In genomic region chr2:54598347-54599325, GRCh38 we compare ENCODE assay signal across 12 cellular contexts.
DNase-seq lines count a peak whose midpoint lies in the region; ATAC-seq lines count a peak whose summit lies in the region.
"Had no signal": no experiment of that assay in that cellular context is flagged by ENCODE, and none has a peak within 500 bp of the region (broad histone marks: within the 10 kb centered on the region; RNA-seq: fewer than 3 reads in every experiment).

No MANE protein-coding gene starts in this region.

- H4K91ac ChIP-seq in mesenchymal stem cell (ENCODE audit: low read length): no peak overlapping the region

- H2AK5ac ChIP-seq in mesenchymal stem cell (ENCODE audit: low read length, severe bottlenecking): peak overlapping the region; percentile 1

- H3K27me3 ChIP-seq in mesenchymal stem cell (ENCODE audit: control insufficient read depth in 1 of 2, insufficient read depth in 1 of 2, low read length in 2 of 2): no peaks in the 10 kb centered on the region
- H3K27me3 ChIP-seq: SJSA1 had no signal

- peak overlapping the region; percentile 92 for H3K27ac Mint-ChIP-seq in central memory CD8-positive, alpha-beta T cell (ENCODE audit: low read depth)

- H2BK12ac ChIP-seq in mesenchymal stem cell (ENCODE audit: low read length in 2 of 2): no peak overlapping the region

- H3K36me3 ChIP-seq in mesenchymal stem cell (ENCODE audit: control insufficient read depth in 1 of 2, insufficient read depth in 2 of 2, low read depth in 1 of 2, low read length in 2 of 2): peaks cover 26 to 34% of the 10 kb centered on the region in 2 experiments

- no peaks in the 10 kb centered on the region for H3K9me3 ChIP-seq in mesenchymal stem cell (ENCODE audit: control insufficient read depth, low read length)
- H3K9me3 ChIP-seq: SJSA1 had no signal

- no peaks in the 10 kb centered on the region for H3K9me3 Mint-ChIP-seq in central memory CD8-positive, alpha-beta T cell

- no peak overlapping the region for H2BK15ac ChIP-seq in mesenchymal stem cell (ENCODE audit: low read depth, poor library complexity, severe bottlenecking)

- DNase-seq in left ventricle myocardium superior: peak; percentile 34
- DNase-seq in Right ventricle myocardium inferior (ENCODE audit: missing footprints): no peak
- DNase-seq in central memory CD8-positive, alpha-beta T cell (ENCODE audit: low spot score in 2 of 2): no peak
- DNase-seq in mesenchymal stem cell: no peak
- no peak for DNase-seq in NCI-H146 treated with DMSO at 0.1 percent for 48 hours (lab: John Stamatoyannopoulos, UW; ENCODE audit: unreplicated experiment)
- no peak for DNase-seq in RPMI8226
- no peak for DNase-seq in stimulated activated CD4-positive, alpha-beta T cell treated with anti-CD3 and anti-CD28 coated beads, Interleukin-4, amount 100 ng/mL, for 4 hours
- DNase-seq: activated CD4-positive, alpha-beta T cell treated with anti-CD3 and anti-CD28 coated beads for 48 hours; NCI-H1092; NCI-H510A had no signal

- intact Hi-C loops in left ventricle myocardium superior (cut with micrococcal nuclease) (no loop called here), Right ventricle myocardium inferior (cut with DNase I) (no loop called here)

- no peak overlapping the region for H3K4ac ChIP-seq in mesenchymal stem cell (ENCODE audit: low read depth in 1 of 2, low read length in 2 of 2)

- H3K4me3 Mint-ChIP-seq in central memory CD8-positive, alpha-beta T cell: peak overlapping the region; percentile 6

- H2AFZ ChIP-seq in mesenchymal stem cell (ENCODE audit: low read depth, low read length): no peak overlapping the region

- no peak overlapping the region for H3K27ac ChIP-seq in mesenchymal stem cell (ENCODE audit: low read length, poor library complexity, severe bottlenecking)
- H3K27ac ChIP-seq: SJSA1 had no signal

- H3K4me2 ChIP-seq in mesenchymal stem cell (ENCODE audit: low read length, poor library complexity, severe bottlenecking): no peak overlapping the region

- H2BK5ac ChIP-seq in mesenchymal stem cell (ENCODE audit: low read depth, low read length, poor library complexity, severe bottlenecking): no peak overlapping the region

- H3K36me3 Mint-ChIP-seq in central memory CD8-positive, alpha-beta T cell (ENCODE audit: insufficient read depth): peaks cover 21% of the 10 kb centered on the region

- no peak overlapping the region for H3K18ac ChIP-seq in mesenchymal stem cell (ENCODE audit: low read depth in 1 of 2, low read length in 2 of 2)

- H3K27me3 Mint-ChIP-seq in central memory CD8-positive, alpha-beta T cell: no peaks in the 10 kb centered on the region

- no peak overlapping the region for H4K8ac ChIP-seq in mesenchymal stem cell (ENCODE audit: low read length)

- no peaks in the 10 kb centered on the region for H3K79me1 ChIP-seq in mesenchymal stem cell (replicated peaks; ENCODE audit: low read length, poor library complexity, severe bottlenecking)

- peaks cover 73% of the 10 kb centered on the region for H3K4me1 Mint-ChIP-seq in central memory CD8-positive, alpha-beta T cell

- H3K4me3 ChIP-seq in mesenchymal stem cell (ENCODE audit: insufficient read depth in 1 of 2, low read depth in 1 of 2, low read length in 2 of 2): no peak overlapping the region
- H3K4me3 ChIP-seq: SJSA1 had no signal

- no peak overlapping the region for H3K23ac ChIP-seq in mesenchymal stem cell (ENCODE audit: low read length in 2 of 2)

- no peak overlapping the region for H2BK120ac ChIP-seq in mesenchymal stem cell (ENCODE audit: low read depth, low read length)

- ATAC-seq in left ventricle myocardium superior (no peak), Right ventricle myocardium inferior (no peak), GM18868 (IDR thresholded peaks at IDR 0.05; ENCODE audit: unreplicated experiment) (no peak)
- ATAC-seq in central memory CD8-positive, alpha-beta T cell (replicated peaks; ENCODE audit: extremely low read depth, poor library complexity, severe bottlenecking): no peak

- WGBS in mesenchymal stem cell: over 99% methylated on average over 13 of the region's 14 CpGs

- no peak overlapping the region for H3K9ac ChIP-seq in mesenchymal stem cell (ENCODE audit: low read length)

- no peak overlapping the region for H3K14ac ChIP-seq in mesenchymal stem cell (ENCODE audit: low read length in 2 of 2)

- peaks cover 31% of the 10 kb centered on the region for H3K4me1 ChIP-seq in mesenchymal stem cell (ENCODE audit: control insufficient read depth, insufficient read depth, low read depth, low read length)
